ENCODE assay signal across 7 cellular contexts in genomic region chr7:88344956-88345832, GRCh38. TPM values are rescaled to one million over a fixed set of nuclear protein-coding genes. Genes with fewer than 3 reads are reported as not detected.
DNase-seq lines count a peak whose midpoint lies in the region; ATAC-seq and TF ChIP-seq lines count a peak whose summit lies in the region.

No MANE protein-coding gene starts in this region.

- no peaks in the 10 kb centered on the region for H3K9me3 ChIP-seq in Peyer's patch

- H3K27me3 ChIP-seq in Peyer's patch, result no peaks in the 10 kb centered on the region

- ATAC-seq in HG02884 (IDR thresholded peaks at IDR 0.05; ENCODE audit: unreplicated experiment), result peak; percentile 49
- ATAC-seq in omental fat pad (ENCODE audit: low FRiP score), result no peak

- no peaks in the 10 kb centered on the region for H3K36me3 ChIP-seq in Peyer's patch

- DNase-seq in GM13976 (ENCODE audit: low spot score) (no peak), Peyer's patch (peak in 2 of 3 donors; percentile 51 to 54), foreskin fibroblast (peak; percentile 21 to 77), occipital lobe (lab: John Stamatoyannopoulos, UW) (peak; percentile 6), NCI-H1694 treated with DMSO at 0.1 percent for 48 hours (lab: John Stamatoyannopoulos, UW) (no peak), omental fat pad (ENCODE audit: low spot score) (no peak)

- TF ChIP-seq CTCF in GM13976 (IDR thresholded peaks at IDR 0.05; ENCODE audit: borderline replicate concordance, control extremely low read depth, extremely low read depth, insufficient read depth, missing control alignments) (peak; percentile 16), Peyer's patch (IDR thresholded peaks at IDR 0.05) (peak in 4 of 6 experiments; percentile 23 to 32 (median 28)), foreskin fibroblast (IDR thresholded peaks at IDR 0.05; ENCODE audit: low read depth, low read length) (peak; percentile 45), omental fat pad (IDR thresholded peaks at IDR 0.05) (no peak)

- H3K4me1 ChIP-seq in Peyer's patch, result no peaks in the 10 kb centered on the region

- in situ Hi-C loops in GM13976 (cut with MboI; ENCODE audit: low sequenced_read_pairs, unreplicated experiment), result no loop called here

- TF ChIP-seq POLR2A in Peyer's patch (IDR thresholded peaks at IDR 0.05), result no peak

- H3K4me3 ChIP-seq in Peyer's patch (no peak overlapping the region), foreskin fibroblast (ENCODE audit: low read depth in 1 of 2, low read length in 2 of 2) (no peak overlapping the region)

- no peak overlapping the region for H3K27ac ChIP-seq in Peyer's patch

RNA-seq across cellular contexts. Expression of gene STEAP4, which starts 38.5 kb away (rescaled TPM):
- total RNA-seq in Peyer's patch, result 10 to 100 TPM in 1 of 4 donors, 1 to 10 TPM in 3; 1.9 to 16.5 (median 5.1) TPM
- 0.16 TPM for total RNA-seq in occipital lobe
- 100 to 1,000 TPM in 2 of 4 donors, 10 to 100 TPM in 2; 47.9 to 318 (median 110) TPM for total RNA-seq in omental fat pad

Comparison
In these comparisons a context has a peak if more than half of its experiments do, and no peak if none do; other contexts are left out.
1. DNase-seq: peak in Peyer's patch (2 of 3), foreskin fibroblast (2 of 2) and occipital lobe (single experiment); none in GM13976 (single experiment), NCI-H1694 treated with DMSO at 0.1 percent for 48 hours (single experiment) and omental fat pad (single experiment).
2. CTCF ChIP-seq: peak in GM13976 (single experiment), Peyer's patch (4 of 6) and foreskin fibroblast (single experiment); none in omental fat pad (0 of 3).